20 cellular contexts compared by ENCODE assay signal in the genomic region with DNA sequence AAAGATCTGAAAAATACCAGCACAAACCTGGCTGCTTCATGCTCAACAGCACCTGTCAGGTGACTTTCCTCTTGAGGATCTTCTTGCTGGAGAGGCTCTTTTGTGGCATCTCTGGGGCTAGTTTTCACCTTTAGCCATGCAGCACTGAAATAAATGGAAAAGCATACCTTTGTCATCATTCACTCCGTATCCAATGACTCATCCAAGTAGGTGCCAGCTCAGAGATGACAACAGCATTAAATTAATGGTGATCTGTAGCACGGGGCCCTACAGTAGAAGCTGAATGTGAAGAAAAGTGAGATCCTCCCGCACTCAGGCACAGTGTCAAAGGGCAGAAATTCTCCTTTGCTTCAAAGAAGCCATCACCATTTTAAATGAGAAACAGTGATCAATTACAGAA. TPM values are rescaled to one million over a fixed set of nuclear protein-coding genes. Genes with fewer than 3 reads are reported as not detected.
DNase-seq lines count a peak whose midpoint lies in the region; ATAC-seq and TF ChIP-seq lines count a peak whose summit lies in the region.
"Had no signal": no experiment of that assay in that cellular context is flagged by ENCODE, and none has a peak within 500 bp of the region (broad histone marks: within the 10 kb centered on the region; RNA-seq: fewer than 3 reads in every experiment).

No MANE protein-coding gene starts in this region.

- no peak for ATAC-seq in HG03469 (IDR thresholded peaks at IDR 0.05; ENCODE audit: unreplicated experiment)
- ATAC-seq: heart right ventricle had no signal

- no peaks in the 10 kb centered on the region for H3K9me2 ChIP-seq in PC-9 (ENCODE audit: insufficient read depth)

- H3K14ac ChIP-seq in neuronal stem cell (ENCODE audit: low read length) = no peak overlapping the region

- H3K36me3 Mint-ChIP-seq in endodermal cell (ENCODE audit: low read depth) = peaks cover 75% of the 10 kb centered on the region

- dilution Hi-C loops in mammary epithelial cell (cut with HindIII; ENCODE audit: low sequenced_read_pairs) = loop anchor here (5.0 kb wide), 1 partner anchor 56 kb away; no protein-coding TSS in a partner anchor

- peaks cover 21% of the 10 kb centered on the region for H3F3A ChIP-seq in PC-9 (ENCODE audit: insufficient read depth, low read depth)

- intact Hi-C loops in PC-9 (cut with micrococcal nuclease; ENCODE audit: unreplicated experiment) (loop anchor here (1.0 to 2.0 kb wide), 2 partner anchors 52 to 137 kb away; a partner anchor contains a TSS), mammary epithelial cell (cut with micrococcal nuclease) (loop anchor here (1.0 kb wide), 2 partner anchors 17 to 135 kb away; no protein-coding TSS in a partner anchor)

- H4K8ac ChIP-seq in neuronal stem cell (ENCODE audit: low read depth, low read length) = no peak overlapping the region

- no peak overlapping the region for H3K4ac ChIP-seq in neuronal stem cell (ENCODE audit: low read length)

- in situ Hi-C loops in mammary epithelial cell (cut with MboI; ENCODE audit: low sequenced_read_pairs in 2 of 2) = no loop called here

- H2BK12ac ChIP-seq in neuronal stem cell (ENCODE audit: low read length) = no peak overlapping the region

- H2BK15ac ChIP-seq in neuronal stem cell (ENCODE audit: low read length) = no peak overlapping the region

- DNase-seq in EL (peak; percentile 46), PC-9 (peak; percentile 53 to 83), mammary epithelial cell (peak; percentile 70), kidney glomerular epithelial cell (lab: John Stamatoyannopoulos, UW) (peak; percentile 32), endodermal cell (no peak), neuronal stem cell (ENCODE audit: low spot score) (no peak), COLO829 (ENCODE audit: low spot score) (no peak)
- DNase-seq: activated CD4-positive, alpha-beta T cell treated with anti-CD3 and anti-CD28 coated beads, Interleukin-2, amount 10 ng/mL, durations not matched to agents 7 days and 5 days; activated CD8-positive, alpha-beta memory T cell treated with anti-CD3 and anti-CD28 coated beads, Interleukin-2, amount 50 U/mL, for 4 hours; activated effector memory CD4-positive, alpha-beta T cell treated with anti-CD3 and anti-CD28 coated beads, Interleukin-2, amount 50 U/mL, for 16 hours; central memory CD4-positive, alpha-beta T cell; dorsolateral prefrontal cortex; H9; heart right ventricle; NCI-H2081; NCI-H510A; SHP77; transverse colon had no signal

- H3K4me1 ChIP-seq in PC-9 (replicated peaks; ENCODE audit: insufficient read depth) (peaks cover 16% of the 10 kb centered on the region), mammary epithelial cell (ENCODE audit: insufficient read depth, low read length) (peaks cover 9% of the 10 kb centered on the region), endodermal cell (ENCODE audit: control insufficient read depth, insufficient read depth, low read length) (no peaks in the 10 kb centered on the region), neuronal stem cell (ENCODE audit: control insufficient read depth in 2 of 2, insufficient read depth in 1 of 2, low read depth in 1 of 2, low read length in 2 of 2) (no peaks in the 10 kb centered on the region)

- H3K27ac Mint-ChIP-seq in endodermal cell = no peak overlapping the region
- H3K27ac Mint-ChIP-seq: activated CD4-positive, alpha-beta T cell treated with anti-CD3 and anti-CD28 coated beads, Interleukin-2, amount 10 ng/mL, durations not matched to agents 7 days and 5 days; H9; stimulated activated naive CD8-positive, alpha-beta T cell treated with anti-CD3 and anti-CD28 coated beads, Interleukin-15, Interleukin-2, amounts not matched to agents 100 ng/mL and 50 ng/mL, for 24 hours had no signal

- H2BK120ac ChIP-seq in neuronal stem cell (ENCODE audit: low read depth, low read length) = no peak overlapping the region

- no peaks in the 10 kb centered on the region for H3K79me1 ChIP-seq in neuronal stem cell (ENCODE audit: low read depth, low read length)

- H3K79me2 ChIP-seq in PC-9 (ENCODE audit: low read depth) (no peaks in the 10 kb centered on the region), mammary epithelial cell (ENCODE audit: insufficient read depth, low read length) (peaks cover under 1% of the 10 kb centered on the region)

- H3K27me3 ChIP-seq in PC-9 (ENCODE audit: insufficient read depth, low read depth) = no peaks in the 10 kb centered on the region
- H3K27me3 ChIP-seq in mammary epithelial cell (ENCODE audit: insufficient read depth, low read length) = no peaks in the 10 kb centered on the region
- H3K27me3 ChIP-seq in endodermal cell (ENCODE audit: control insufficient read depth, insufficient read depth, low read length, poor library complexity, severe bottlenecking) = no peaks in the 10 kb centered on the region
- H3K27me3 ChIP-seq in neuronal stem cell (ENCODE audit: control insufficient read depth in 3 of 3, insufficient read depth in 3 of 3, low read depth in 1 of 3, low read length in 3 of 3) = no peaks in the 10 kb centered on the region
- H3K27me3 ChIP-seq: dorsolateral prefrontal cortex, heart right ventricle, transverse colon had no signal

- no peak overlapping the region for H4K91ac ChIP-seq in neuronal stem cell (ENCODE audit: low read depth, low read length, poor library complexity)

- H3K36me3 ChIP-seq in PC-9 (ENCODE audit: low read depth) (peaks cover 55% of the 10 kb centered on the region), mammary epithelial cell (ENCODE audit: insufficient read depth, low read length) (peaks cover 28% of the 10 kb centered on the region), endodermal cell (ENCODE audit: control insufficient read depth, insufficient read depth, low read length) (peaks cover 84% of the 10 kb centered on the region), neuronal stem cell (replicated peaks in 1 of 2; ENCODE audit: control insufficient read depth in 2 of 2, insufficient read depth in 2 of 2, low read length in 2 of 2) (peaks cover 28 to 98% of the 10 kb centered on the region in 2 donors)

- no peak overlapping the region for H3K23ac ChIP-seq in neuronal stem cell (ENCODE audit: low read depth, low read length, poor library complexity)

- H3K9me3 ChIP-seq in PC-9 (ENCODE audit: insufficient read depth, low read depth) (no peaks in the 10 kb centered on the region), mammary epithelial cell (replicated peaks; ENCODE audit: insufficient read depth, low read length) (no peaks in the 10 kb centered on the region), endodermal cell (ENCODE audit: control insufficient read depth, low read length) (no peaks in the 10 kb centered on the region), neuronal stem cell (replicated peaks in 1 of 2; ENCODE audit: control insufficient read depth in 2 of 2, insufficient read depth in 1 of 2, low read depth in 1 of 2, low read length in 2 of 2) (no peaks in the 10 kb centered on the region)
- H3K9me3 ChIP-seq: heart right ventricle, transverse colon had no signal

- BruUV-seq in PC-9 (replicated peaks; lab: Mats Ljungman, UMichigan) (no TSS peak), mammary epithelial cell (replicated peaks; lab: Mats Ljungman, UMichigan) (no TSS peak)

- H4K20me1 ChIP-seq in PC-9 (ENCODE audit: insufficient read depth) (0 out of 2 replicates have a peak, but pooled peaks cover 4% of the 10 kb centered on the region), mammary epithelial cell (ENCODE audit: insufficient read depth, low read length) (no peaks in the 10 kb centered on the region)

- WGBS in mammary epithelial cell (ENCODE audit: low coverage, missing lambda C conversion rate) = 31% methylated on average over 3 of the region's 3 CpGs
- 96 to 100% methylated on average over 1 to 3 of the region's 3 CpGs for WGBS in endodermal cell (ENCODE audit: insufficient coverage in 1 of 2, insufficient read length in 1 of 2), 2 experiments
- WGBS in neuronal stem cell (ENCODE audit: extremely low coverage in 2 of 2, insufficient read length in 2 of 2, insufficient replicate concordance in 1 of 2), 2 donors = no CpG with 5 or more reads among the region's 3 CpGs

- no peak overlapping the region for H2AK5ac ChIP-seq in neuronal stem cell (ENCODE audit: low read depth, low read length)

- no peak overlapping the region for H3K18ac ChIP-seq in neuronal stem cell (ENCODE audit: low read length)

- H3K27me3 Mint-ChIP-seq in endodermal cell (ENCODE audit: insufficient read depth) = no peaks in the 10 kb centered on the region
- H3K27me3 Mint-ChIP-seq: activated CD4-positive, alpha-beta T cell treated with anti-CD3 and anti-CD28 coated beads, Interleukin-2, amount 10 ng/mL, durations not matched to agents 7 days and 5 days; stimulated activated naive CD8-positive, alpha-beta T cell treated with anti-CD3 and anti-CD28 coated beads, Interleukin-15, Interleukin-2, amounts not matched to agents 100 ng/mL and 50 ng/mL, for 24 hours had no signal

- no peak for TF ChIP-seq CTCF in PC-9 (conservative IDR thresholded peaks at IDR 0.05)
- TF ChIP-seq CTCF in mammary epithelial cell (conservative IDR thresholded peaks at IDR 0.05 in 1 of 2, IDR thresholded peaks at IDR 0.05 in 1 of 2; ENCODE audit: extremely low read depth in 1 of 2, insufficient read depth in 1 of 2, low read depth in 1 of 2, low read length in 2 of 2) = no peak
- TF ChIP-seq CTCF in endodermal cell (conservative IDR thresholded peaks at IDR 0.05) = no peak

- no peaks in the 10 kb centered on the region for H3K9me3 Mint-ChIP-seq in endodermal cell
- H3K9me3 Mint-ChIP-seq: activated CD4-positive, alpha-beta T cell treated with anti-CD3 and anti-CD28 coated beads, Interleukin-2, amount 10 ng/mL, durations not matched to agents 7 days and 5 days; H9; stimulated activated naive CD8-positive, alpha-beta T cell treated with anti-CD3 and anti-CD28 coated beads, Interleukin-15, Interleukin-2, amounts not matched to agents 100 ng/mL and 50 ng/mL, for 24 hours had no signal

- H3K4me3 ChIP-seq in PC-9 (no peak overlapping the region), mammary epithelial cell (replicated peaks in 1 of 3; ENCODE audit: insufficient read depth in 1 of 3, low read depth in 2 of 3, low read length in 3 of 3) (no peak overlapping the region), endodermal cell (ENCODE audit: low read length) (no peak overlapping the region), neuronal stem cell (ENCODE audit: low read length in 2 of 2) (no peak overlapping the region)
- H3K4me3 ChIP-seq: dorsolateral prefrontal cortex, heart right ventricle, transverse colon had no signal

- H3K9ac ChIP-seq in mammary epithelial cell (ENCODE audit: insufficient read depth, low read length) (no peak overlapping the region), endodermal cell (ENCODE audit: extremely low read depth, low read length, poor library complexity, severe bottlenecking) (no peak overlapping the region), neuronal stem cell (ENCODE audit: low read depth, low read length, poor library complexity) (no peak overlapping the region)

- H3K4me3 Mint-ChIP-seq in endodermal cell = no peak overlapping the region
- H3K4me3 Mint-ChIP-seq: activated CD4-positive, alpha-beta T cell treated with anti-CD3 and anti-CD28 coated beads, Interleukin-2, amount 10 ng/mL, durations not matched to agents 7 days and 5 days; H9; stimulated activated naive CD8-positive, alpha-beta T cell treated with anti-CD3 and anti-CD28 coated beads, Interleukin-15, Interleukin-2, amounts not matched to agents 100 ng/mL and 50 ng/mL, for 24 hours had no signal

- POLR2A ChIA-PET in PC-9 (lab: Charles Lee; ENCODE audit: unreplicated experiment) = interaction anchor here (0.6 to 1.6 kb wide), 4 partner anchors 9 to 164 kb away, joined by 4 to 14 read pairs (median 7); a partner anchor contains a TSS

- H3K27ac ChIP-seq in PC-9 = peak overlapping the region; percentile 66
- H3K27ac ChIP-seq in mammary epithelial cell (ENCODE audit: insufficient read depth, low read depth, low read length) = peak overlapping the region; percentile 40
- no peak overlapping the region for H3K27ac ChIP-seq in endodermal cell (ENCODE audit: low read depth, low read length)
- H3K27ac ChIP-seq in neuronal stem cell (replicated peaks; ENCODE audit: low read length) = no peak overlapping the region
- H3K27ac ChIP-seq: dorsolateral prefrontal cortex, heart right ventricle, transverse colon had no signal

- H3K4me2 ChIP-seq in PC-9 (peak overlapping the region; percentile 10; the same call in 1 of the 2 replicates), mammary epithelial cell (ENCODE audit: insufficient read depth, low read depth, low read length) (no peak overlapping the region), neuronal stem cell (ENCODE audit: insufficient read depth, low read length, poor library complexity, severe bottlenecking) (no peak overlapping the region)

- peaks cover 2% of the 10 kb centered on the region for H3K4me1 Mint-ChIP-seq in endodermal cell
- H3K4me1 Mint-ChIP-seq: activated CD4-positive, alpha-beta T cell treated with anti-CD3 and anti-CD28 coated beads, Interleukin-2, amount 10 ng/mL, durations not matched to agents 7 days and 5 days; H9 had no signal

- H2AFZ ChIP-seq in PC-9 (no peak overlapping the region), mammary epithelial cell (ENCODE audit: low read depth, low read length) (no peak overlapping the region), neuronal stem cell (ENCODE audit: low read length) (no peak overlapping the region)

- CTCF ChIA-PET in PC-9 (lab: Charles Lee) (interaction anchor here (0.6 kb wide), 1 partner anchor 606 kb away, joined by 3 read pairs; no protein-coding TSS in a partner anchor), mammary epithelial cell (lab: Charles Lee; ENCODE audit: low non-redundant PET) (interaction anchor here (0.6 to 0.8 kb wide), 3 partner anchors 8 to 260 kb away, joined by 3 read pairs; no protein-coding TSS in a partner anchor)

- no peak overlapping the region for H2BK5ac ChIP-seq in neuronal stem cell (ENCODE audit: low read length)

RNA-seq across cellular contexts. Expression of a gene that starts 32.2 kb away (rescaled TPM):
- total RNA-seq in PC-9 (2021) = 34.1 and 47.0 TPM in 2 replicates
- total RNA-seq in mammary epithelial cell = 10 to 100 TPM; 23.2 to 25.2 TPM
- polyA plus RNA-seq in mammary epithelial cell = 3.6 TPM
- 20.5 TPM for polyA minus RNA-seq in mammary epithelial cell
- 10 to 100 TPM; 37.2 to 50.1 TPM for total RNA-seq in endodermal cell
- 23.3 TPM for polyA plus RNA-seq in endodermal cell (2013, experiment 1 of 2)
- polyA plus RNA-seq in endodermal cell (2013, experiment 2 of 2) = 24.5 TPM
- polyA plus RNA-seq in neuronal stem cell (2013, experiment 1 of 2) = 14.1 TPM
- polyA plus RNA-seq in neuronal stem cell (2013, experiment 2 of 2) = 14.9 TPM

RNA-seq across cellular contexts. Expression of a gene that starts 32.5 kb away (rescaled TPM):
- total RNA-seq in PC-9 (2021) (103 and 114 TPM in 2 replicates), mammary epithelial cell (100 to 1,000 TPM; 315 to 319 TPM), endodermal cell (100 to 1,000 TPM; 135 to 151 TPM)
- 1,296 TPM for polyA plus RNA-seq in mammary epithelial cell
- 208 TPM for polyA minus RNA-seq in mammary epithelial cell
- polyA plus RNA-seq in endodermal cell (2013, experiment 1 of 2) = 175 TPM
- polyA plus RNA-seq in endodermal cell (2013, experiment 2 of 2) = 166 TPM
- polyA plus RNA-seq in neuronal stem cell (2013, experiment 1 of 2) = 130 TPM
- polyA plus RNA-seq in neuronal stem cell (2013, experiment 2 of 2) = 139 TPM

RNA-seq across cellular contexts. Expression of a gene that starts 43.1 kb away (rescaled TPM):
- total RNA-seq in PC-9 (2021) (19.2 and 41.4 TPM in 2 replicates), mammary epithelial cell (10 to 100 TPM in 1 of 2 donors, 1 to 10 TPM in 1; 8.3 to 21.0 TPM), endodermal cell (10 to 100 TPM; 12.8 to 16.6 TPM)
- 21.7 TPM for polyA plus RNA-seq in mammary epithelial cell
- 16.2 TPM for polyA minus RNA-seq in mammary epithelial cell
- 25.6 TPM for polyA plus RNA-seq in endodermal cell (2013, experiment 1 of 2)
- polyA plus RNA-seq in endodermal cell (2013, experiment 2 of 2) = 22.8 TPM
- 39.1 TPM for polyA plus RNA-seq in neuronal stem cell (2013, experiment 1 of 2)
- 41.1 TPM for polyA plus RNA-seq in neuronal stem cell (2013, experiment 2 of 2)

RNA-seq across cellular contexts. Expression of a gene that starts 43.2 kb away (rescaled TPM):
- total RNA-seq in PC-9 (2021) (2.3 and 4.4 TPM in 2 replicates), mammary epithelial cell (1 to 10 TPM in 1 of 2 donors, under 1 TPM in 1; 0.67 to 2.5 TPM), endodermal cell (1 to 10 TPM; 2.7 to 3.0 TPM)
- polyA plus RNA-seq in mammary epithelial cell = 0.77 TPM
- polyA minus RNA-seq in mammary epithelial cell = not detected
- 5.2 TPM for polyA plus RNA-seq in endodermal cell (2013, experiment 1 of 2)
- polyA plus RNA-seq in endodermal cell (2013, experiment 2 of 2) = 4.6 TPM
- 7.5 TPM for polyA plus RNA-seq in neuronal stem cell (2013, experiment 1 of 2)
- 7.7 TPM for polyA plus RNA-seq in neuronal stem cell (2013, experiment 2 of 2)

RNA-seq across cellular contexts. Expression of a gene that starts 52.0 kb away (rescaled TPM):
- total RNA-seq in PC-9 (2021) (16.9 and 17.3 TPM in 2 replicates), mammary epithelial cell (10 to 100 TPM; 13.3 to 16.5 TPM), endodermal cell (1 to 10 TPM; 1.8 to 2.7 TPM)
- 8.2 TPM for polyA plus RNA-seq in mammary epithelial cell
- 24.1 TPM for polyA minus RNA-seq in mammary epithelial cell
- polyA plus RNA-seq in endodermal cell (2013, experiment 1 of 2) = 1.1 TPM
- polyA plus RNA-seq in endodermal cell (2013, experiment 2 of 2) = 1.3 TPM
- polyA plus RNA-seq in neuronal stem cell (2013, experiment 1 of 2) = 2.0 TPM
- 2.0 TPM for polyA plus RNA-seq in neuronal stem cell (2013, experiment 2 of 2)

Comparison
In these comparisons a context has a peak if more than half of its experiments do, and no peak if none do; other contexts are left out.
1. DNase-seq: peak in EL (single experiment), PC-9 (2 of 2), mammary epithelial cell (single experiment) and kidney glomerular epithelial cell (single experiment); none in endodermal cell (single experiment), neuronal stem cell (single experiment) and COLO829 (single experiment).
2. H3K27ac ChIP-seq: peak in PC-9 (single experiment) and mammary epithelial cell (single experiment); none in endodermal cell (single experiment) and neuronal stem cell (single experiment).